21 cellular contexts compared by ENCODE assay signal in genomic region chr4:103928370-103928769, GRCh38.
"Had no signal": no experiment of that assay in that cellular context is flagged by ENCODE, and none has a peak within 500 bp of the region (broad histone marks: within the 10 kb centered on the region; RNA-seq: fewer than 3 reads in every experiment).

No MANE protein-coding gene starts in this region.

- ATAC-seq: activated CD8-positive, alpha-beta T cell treated with anti-CD3 and anti-CD28 coated beads for 36 hours; activated naive CD8-positive, alpha-beta T cell treated with anti-CD3 and anti-CD28 coated beads, Interleukin-2, amount 50 U/mL, for 24 hours had no signal

- H3K9me3 Mint-ChIP-seq: activated CD4-positive, alpha-beta T cell treated with anti-CD3 and anti-CD28 coated beads, Interleukin-2, amount 10 ng/mL, durations not matched to agents 24 days and 14 days; activated naive CD4-positive, alpha-beta T cell treated with anti-CD3 and anti-CD28 coated beads for 36 hours; activated naive CD8-positive, alpha-beta T cell treated with anti-CD3 and anti-CD28 coated beads, Interleukin-2, amount 50 U/mL, for 24 hours; activated T-helper 1 cell treated with anti-CD3 and anti-CD28 coated beads, Interleukin-12 subunit alpha, Interleukin-12 subunit beta, Interleukin-2, Interleukin-4 antibody, amounts not matched to agents 30 ng/mL and 10 ng/mL and 1 ng/mL, durations not matched to agents 14 hours and 24 hours and 36 hours; brain had no signal

- DNase-seq: activated CD4-positive, alpha-beta T cell treated with anti-CD3 and anti-CD28 coated beads, Interleukin-2, amount 10 ng/mL, durations not matched to agents 24 days and 14 days; activated CD4-positive, alpha-beta T cell treated with anti-CD3 and anti-CD28 coated beads, Interleukin-2, amount 50 U/mL, for 4 hours; activated CD8-positive, alpha-beta T cell treated with anti-CD3 and anti-CD28 coated beads for 36 hours; activated gamma-delta T cell treated with Interleukin-2 at 50 U/mL for 16 hours; activated naive CD4-positive, alpha-beta T cell treated with anti-CD3 and anti-CD28 coated beads for 36 hours; activated naive CD8-positive, alpha-beta T cell treated with anti-CD3 and anti-CD28 coated beads, Interleukin-2, amount 50 U/mL, for 24 hours; activated T-cell treated with anti-CD3 and anti-CD28 coated beads, Interleukin-2, amount 50 U/mL, for 24 hours; anterior cingulate cortex; central memory CD4-positive, alpha-beta T cell; NCI-H1092; NCI-H1436 treated with DMSO at 0.1 percent for 48 hours; NCI-H1694 treated with DMSO at 0.1 percent for 48 hours; NCI-H2029; NCI-H345; NCI-H524 treated with DMSO at 0.1 percent for 48 hours; OCI-M1; Right ventricle myocardium superior; T1000 had no signal

- H3K27ac Mint-ChIP-seq: activated CD4-positive, alpha-beta T cell treated with anti-CD3 and anti-CD28 coated beads, Interleukin-2, amount 10 ng/mL, durations not matched to agents 24 days and 14 days; activated CD8-positive, alpha-beta T cell treated with anti-CD3 and anti-CD28 coated beads for 36 hours; activated naive CD4-positive, alpha-beta T cell treated with anti-CD3 and anti-CD28 coated beads for 36 hours; activated naive CD8-positive, alpha-beta T cell; activated naive CD8-positive, alpha-beta T cell treated with anti-CD3 and anti-CD28 coated beads, Interleukin-2, amount 50 U/mL, for 24 hours; activated T-cell treated with anti-CD3 and anti-CD28 coated beads, Interleukin-2, amount 50 U/mL, for 24 hours; activated T-helper 1 cell treated with anti-CD3 and anti-CD28 coated beads, Interleukin-12 subunit alpha, Interleukin-12 subunit beta, Interleukin-2, Interleukin-4 antibody, amounts not matched to agents 30 ng/mL and 10 ng/mL and 1 ng/mL, durations not matched to agents 14 hours and 24 hours and 36 hours; brain had no signal

- H3K36me3 Mint-ChIP-seq: activated naive CD8-positive, alpha-beta T cell; brain had no signal
